In the genomic region with DNA sequence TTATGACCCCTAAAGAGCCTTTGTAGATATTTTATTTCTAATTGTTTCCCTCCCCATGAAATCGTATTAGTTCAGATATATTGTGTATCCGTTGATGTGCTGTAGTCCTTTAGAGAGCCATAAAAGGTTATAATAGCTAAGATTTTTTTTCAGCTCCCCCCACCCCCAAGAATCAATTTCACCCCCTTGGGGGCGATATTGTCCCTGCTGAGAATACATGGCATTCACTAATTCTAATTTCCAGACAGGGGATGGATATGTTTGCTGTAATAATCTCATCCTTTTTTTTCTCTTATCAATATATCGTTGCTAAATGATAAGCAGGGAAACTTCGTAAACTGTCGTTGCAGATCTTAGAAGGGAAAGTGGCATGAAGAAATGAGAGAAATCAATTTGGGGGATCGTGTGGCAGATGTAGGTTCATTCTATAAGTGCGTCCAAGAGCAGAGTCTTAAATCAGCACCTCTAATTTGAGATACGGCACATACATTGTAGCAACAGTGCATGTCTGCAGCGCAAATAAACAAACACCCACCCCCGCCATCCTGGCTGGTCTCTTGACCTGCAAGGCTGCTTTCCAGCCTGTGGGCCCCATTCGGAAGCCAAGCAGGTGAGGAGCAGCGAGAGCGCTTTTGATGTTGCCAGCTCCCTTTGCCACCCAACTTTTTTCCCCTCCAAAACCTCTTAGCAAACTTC, we compare ENCODE assay signal across 1 cellular context.
TF ChIP-seq lines count a peak whose summit lies in the region.

No MANE protein-coding gene starts in this region.

TF ChIP-seq in WTC11, 78 proteins besides CTCF, POLR2A, EP300 and RAD21:
- TF ChIP-seq ELF4 (CRISPR knock-in tag; IDR thresholded peaks at IDR 0.05; ENCODE audit: low read depth), result no peak
- TF ChIP-seq CREM (CRISPR knock-in tag; IDR thresholded peaks at IDR 0.05), result no peak
